ENCODE assay signal across 8 cellular contexts in genomic region chr2:73212448-73213176, GRCh38. TPM values are rescaled to one million over a fixed set of nuclear protein-coding genes. Genes with fewer than 3 reads are reported as not detected.
DNase-seq lines count a peak whose midpoint lies in the region; ATAC-seq and TF ChIP-seq lines count a peak whose summit lies in the region.

No MANE protein-coding gene starts in this region.

- TF ChIP-seq POLR2A in breast epithelium (IDR thresholded peaks at IDR 0.05) = no peak

- ATAC-seq in GM18907 (IDR thresholded peaks at IDR 0.05; ENCODE audit: unreplicated experiment) (peak; percentile 77), HG03135 (IDR thresholded peaks at IDR 0.05; ENCODE audit: unreplicated experiment) (peak; percentile 68)

- H3K36me3 ChIP-seq in breast epithelium = no peaks in the 10 kb centered on the region
- H3K36me3 ChIP-seq in kidney epithelial cell (ENCODE audit: control insufficient read depth, insufficient read depth, low read length) = no peaks in the 10 kb centered on the region

- TF ChIP-seq CTCF in AG10803 (conservative IDR thresholded peaks at IDR 0.05; ENCODE audit: low read length) (peak; percentile 87), WI38 (IDR thresholded peaks at IDR 0.05; ENCODE audit: low read depth, low read length) (peak; percentile 97), breast epithelium (IDR thresholded peaks at IDR 0.05) (peak; percentile 73 to 79 (median 77)), kidney epithelial cell (IDR thresholded peaks at IDR 0.05; ENCODE audit: insufficient read depth, low read length, poor library complexity, severe bottlenecking) (peak; percentile 99)

- intact Hi-C loops in breast epithelium (cut with DNase I; ENCODE audit: low total_unique reads) = no loop called here

- H3K4me3 ChIP-seq in AG10803 (ENCODE audit: low read length) (no peak overlapping the region), WI38 (ENCODE audit: low read depth, low read length) (no peak overlapping the region), breast epithelium (no peak overlapping the region), kidney epithelial cell (ENCODE audit: low read depth, low read length) (no peak overlapping the region)

- DNase-seq in AG10803 (ENCODE audit: low read depth) (peak; percentile 91), NCI-H2227 treated with DMSO at 0.1 percent for 48 hours (lab: John Stamatoyannopoulos, UW) (peak; percentile 60), breast epithelium (ENCODE audit: low spot score in 2 of 2) (peak; percentile 26 to 67), kidney epithelial cell (ENCODE audit: low read depth) (no peak)
- DNase-seq in stimulated activated CD4-positive, alpha-beta T cell treated with anti-CD3 and anti-CD28 coated beads, Interleukin-1b, Interleukin-23, amount 100 ng/mL, for 48 hours = peak; percentile 78

- H3K9me3 ChIP-seq in breast epithelium = no peaks in the 10 kb centered on the region

- no peak overlapping the region for H3K27ac ChIP-seq in breast epithelium

- H3K4me1 ChIP-seq in breast epithelium = no peaks in the 10 kb centered on the region

- peaks cover 0 to 6% of the 10 kb centered on the region in 2 donors for H3K27me3 ChIP-seq in breast epithelium
- H3K27me3 ChIP-seq in kidney epithelial cell (ENCODE audit: control insufficient read depth, insufficient read depth, low read length) = peaks cover 2% of the 10 kb centered on the region

RNA-seq across cellular contexts. Expression of gene SMYD5, which starts 1.4 kb away (rescaled TPM):
- total RNA-seq in breast epithelium (10 to 100 TPM; 14.1 to 21.6 (median 18.3) TPM), kidney epithelial cell (30.2 and 33.6 TPM in 2 replicates)

RNA-seq across cellular contexts. Expression of gene NOTO, which starts 10.2 kb away (rescaled TPM):
- total RNA-seq in breast epithelium (not detected), kidney epithelial cell (not detected in 2 replicates)

RNA-seq across cellular contexts. Expression of gene PRADC1, which starts 20.4 kb away (rescaled TPM):
- total RNA-seq in breast epithelium (10 to 100 TPM; 21.6 to 49.6 (median 25.6) TPM), kidney epithelial cell (6.6 and 7.8 TPM in 2 replicates)

RNA-seq across cellular contexts. Expression of gene CCT7, which starts 21.5 kb away (rescaled TPM):
- total RNA-seq in breast epithelium = 100 to 1,000 TPM; 180 to 223 (median 187) TPM
- total RNA-seq in kidney epithelial cell = 254 and 277 TPM in 2 replicates
